Comparison of ENCODE assay signal across 2 cellular contexts in genomic region chr10:113552014-113552413, GRCh38.
A peak's percentile ranks its signal among the peaks of the same experiment; 100 is the strongest.
TF ChIP-seq lines count a peak whose summit lies in the region.

No MANE protein-coding gene starts in this region.

TF ChIP-seq in liver, 16 proteins besides CTCF, POLR2A, EP300 and RAD21 (continued from another document):
- TF ChIP-seq, protein P1, sequence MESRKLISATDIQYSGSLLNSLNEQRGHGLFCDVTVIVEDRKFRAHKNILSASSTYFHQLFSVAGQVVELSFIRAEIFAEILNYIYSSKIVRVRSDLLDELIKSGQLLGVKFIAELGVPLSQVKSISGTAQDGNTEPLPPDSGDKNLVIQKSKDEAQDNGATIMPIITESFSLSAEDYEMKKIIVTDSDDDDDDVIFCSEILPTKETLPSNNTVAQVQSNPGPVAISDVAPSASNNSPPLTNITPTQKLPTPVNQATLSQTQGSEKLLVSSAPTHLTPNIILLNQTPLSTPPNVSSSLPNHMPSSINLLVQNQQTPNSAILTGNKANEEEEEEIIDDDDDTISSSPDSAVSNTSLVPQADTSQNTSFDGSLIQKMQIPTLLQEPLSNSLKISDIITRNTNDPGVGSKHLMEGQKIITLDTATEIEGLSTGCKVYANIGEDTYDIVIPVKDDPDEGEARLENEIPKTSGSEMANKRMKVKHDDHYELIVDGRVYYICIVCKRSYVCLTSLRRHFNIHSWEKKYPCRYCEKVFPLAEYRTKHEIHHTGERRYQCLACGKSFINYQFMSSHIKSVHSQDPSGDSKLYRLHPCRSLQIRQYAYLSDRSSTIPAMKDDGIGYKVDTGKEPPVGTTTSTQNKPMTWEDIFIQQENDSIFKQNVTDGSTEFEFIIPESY (IDR thresholded peaks at IDR 0.05), result no peak
- TF ChIP-seq EGR1 (IDR thresholded peaks at IDR 0.05; ENCODE audit: low read depth in 2 of 2) (no peak), RXRA (IDR thresholded peaks at IDR 0.05) (peak in 1 of 2 donors; percentile 67), GABPA (IDR thresholded peaks at IDR 0.05 in 1 of 2, conservative IDR thresholded peaks at IDR 0.05 in 1 of 2) (no peak), SP1 (IDR thresholded peaks at IDR 0.05) (peak; percentile 21), FOXA1 (IDR thresholded peaks at IDR 0.05) (no peak), ATF3 (IDR thresholded peaks at IDR 0.05) (no peak)
- TF ChIP-seq, protein P2, sequence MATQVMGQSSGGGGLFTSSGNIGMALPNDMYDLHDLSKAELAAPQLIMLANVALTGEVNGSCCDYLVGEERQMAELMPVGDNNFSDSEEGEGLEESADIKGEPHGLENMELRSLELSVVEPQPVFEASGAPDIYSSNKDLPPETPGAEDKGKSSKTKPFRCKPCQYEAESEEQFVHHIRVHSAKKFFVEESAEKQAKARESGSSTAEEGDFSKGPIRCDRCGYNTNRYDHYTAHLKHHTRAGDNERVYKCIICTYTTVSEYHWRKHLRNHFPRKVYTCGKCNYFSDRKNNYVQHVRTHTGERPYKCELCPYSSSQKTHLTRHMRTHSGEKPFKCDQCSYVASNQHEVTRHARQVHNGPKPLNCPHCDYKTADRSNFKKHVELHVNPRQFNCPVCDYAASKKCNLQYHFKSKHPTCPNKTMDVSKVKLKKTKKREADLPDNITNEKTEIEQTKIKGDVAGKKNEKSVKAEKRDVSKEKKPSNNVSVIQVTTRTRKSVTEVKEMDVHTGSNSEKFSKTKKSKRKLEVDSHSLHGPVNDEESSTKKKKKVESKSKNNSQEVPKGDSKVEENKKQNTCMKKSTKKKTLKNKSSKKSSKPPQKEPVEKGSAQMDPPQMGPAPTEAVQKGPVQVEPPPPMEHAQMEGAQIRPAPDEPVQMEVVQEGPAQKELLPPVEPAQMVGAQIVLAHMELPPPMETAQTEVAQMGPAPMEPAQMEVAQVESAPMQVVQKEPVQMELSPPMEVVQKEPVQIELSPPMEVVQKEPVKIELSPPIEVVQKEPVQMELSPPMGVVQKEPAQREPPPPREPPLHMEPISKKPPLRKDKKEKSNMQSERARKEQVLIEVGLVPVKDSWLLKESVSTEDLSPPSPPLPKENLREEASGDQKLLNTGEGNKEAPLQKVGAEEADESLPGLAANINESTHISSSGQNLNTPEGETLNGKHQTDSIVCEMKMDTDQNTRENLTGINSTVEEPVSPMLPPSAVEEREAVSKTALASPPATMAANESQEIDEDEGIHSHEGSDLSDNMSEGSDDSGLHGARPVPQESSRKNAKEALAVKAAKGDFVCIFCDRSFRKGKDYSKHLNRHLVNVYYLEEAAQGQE (IDR thresholded peaks at IDR 0.05), result no peak
TF ChIP-seq in liver: peak in this region for 7.

TF ChIP-seq in HepG2, 621 proteins besides CTCF, POLR2A, EP300 and RAD21 (continued from another document):
- TF ChIP-seq, protein P3, sequence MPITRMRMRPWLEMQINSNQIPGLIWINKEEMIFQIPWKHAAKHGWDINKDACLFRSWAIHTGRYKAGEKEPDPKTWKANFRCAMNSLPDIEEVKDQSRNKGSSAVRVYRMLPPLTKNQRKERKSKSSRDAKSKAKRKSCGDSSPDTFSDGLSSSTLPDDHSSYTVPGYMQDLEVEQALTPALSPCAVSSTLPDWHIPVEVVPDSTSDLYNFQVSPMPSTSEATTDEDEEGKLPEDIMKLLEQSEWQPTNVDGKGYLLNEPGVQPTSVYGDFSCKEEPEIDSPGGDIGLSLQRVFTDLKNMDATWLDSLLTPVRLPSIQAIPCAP (CRISPR knock-in tag; IDR thresholded peaks at IDR 0.05; ENCODE audit: low read depth), result no peak
- TF ChIP-seq ZC3H13 (CRISPR knock-in tag; IDR thresholded peaks at IDR 0.05) (no peak), ZNF337 (CRISPR knock-in tag; IDR thresholded peaks at IDR 0.05; ENCODE audit: borderline replicate concordance, low read depth) (no peak), ZNF790 (CRISPR knock-in tag; IDR thresholded peaks at IDR 0.05; ENCODE audit: borderline replicate concordance) (no peak), MYC (CRISPR knock-in tag; IDR thresholded peaks at IDR 0.05; ENCODE audit: borderline replicate concordance) (no peak), POGZ (CRISPR knock-in tag; IDR thresholded peaks at IDR 0.05) (no peak)
- TF ChIP-seq, protein P4, sequence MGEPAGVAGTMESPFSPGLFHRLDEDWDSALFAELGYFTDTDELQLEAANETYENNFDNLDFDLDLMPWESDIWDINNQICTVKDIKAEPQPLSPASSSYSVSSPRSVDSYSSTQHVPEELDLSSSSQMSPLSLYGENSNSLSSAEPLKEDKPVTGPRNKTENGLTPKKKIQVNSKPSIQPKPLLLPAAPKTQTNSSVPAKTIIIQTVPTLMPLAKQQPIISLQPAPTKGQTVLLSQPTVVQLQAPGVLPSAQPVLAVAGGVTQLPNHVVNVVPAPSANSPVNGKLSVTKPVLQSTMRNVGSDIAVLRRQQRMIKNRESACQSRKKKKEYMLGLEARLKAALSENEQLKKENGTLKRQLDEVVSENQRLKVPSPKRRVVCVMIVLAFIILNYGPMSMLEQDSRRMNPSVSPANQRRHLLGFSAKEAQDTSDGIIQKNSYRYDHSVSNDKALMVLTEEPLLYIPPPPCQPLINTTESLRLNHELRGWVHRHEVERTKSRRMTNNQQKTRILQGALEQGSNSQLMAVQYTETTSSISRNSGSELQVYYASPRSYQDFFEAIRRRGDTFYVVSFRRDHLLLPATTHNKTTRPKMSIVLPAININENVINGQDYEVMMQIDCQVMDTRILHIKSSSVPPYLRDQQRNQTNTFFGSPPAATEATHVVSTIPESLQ (CRISPR knock-in tag; conservative IDR thresholded peaks at IDR 0.05), result no peak
- TF ChIP-seq, protein P5, sequence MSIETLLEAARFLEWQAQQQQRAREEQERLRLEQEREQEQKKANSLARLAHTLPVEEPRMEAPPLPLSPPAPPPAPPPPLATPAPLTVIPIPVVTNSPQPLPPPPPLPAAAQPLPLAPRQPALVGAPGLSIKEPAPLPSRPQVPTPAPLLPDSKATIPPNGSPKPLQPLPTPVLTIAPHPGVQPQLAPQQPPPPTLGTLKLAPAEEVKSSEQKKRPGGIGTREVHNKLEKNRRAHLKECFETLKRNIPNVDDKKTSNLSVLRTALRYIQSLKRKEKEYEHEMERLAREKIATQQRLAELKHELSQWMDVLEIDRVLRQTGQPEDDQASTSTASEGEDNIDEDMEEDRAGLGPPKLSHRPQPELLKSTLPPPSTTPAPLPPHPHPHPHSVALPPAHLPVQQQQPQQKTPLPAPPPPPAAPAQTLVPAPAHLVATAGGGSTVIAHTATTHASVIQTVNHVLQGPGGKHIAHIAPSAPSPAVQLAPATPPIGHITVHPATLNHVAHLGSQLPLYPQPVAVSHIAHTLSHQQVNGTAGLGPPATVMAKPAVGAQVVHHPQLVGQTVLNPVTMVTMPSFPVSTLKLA (IDR thresholded peaks at IDR 0.05), result no peak
